In the genomic region with DNA sequence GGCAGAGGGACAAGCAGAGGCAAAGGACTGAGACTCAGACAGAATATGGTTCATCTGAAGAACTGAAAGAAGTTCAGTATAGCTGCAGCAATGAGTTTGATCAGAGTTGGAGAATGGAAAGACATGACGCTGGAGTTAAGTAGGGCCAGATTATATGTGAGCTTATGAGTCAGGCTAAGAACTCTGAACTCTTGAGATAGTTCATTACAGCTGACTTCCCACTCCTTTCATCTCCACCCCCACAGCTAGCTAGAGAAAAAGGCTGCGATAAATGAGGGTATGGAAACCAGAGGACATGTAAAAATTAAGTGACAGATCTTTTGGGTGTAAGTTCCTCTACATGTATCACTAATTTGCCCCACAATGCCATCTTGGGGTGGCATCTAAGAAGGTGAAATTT, we compare ENCODE assay signal across 12 cellular contexts. TPM values are rescaled to one million over a fixed set of nuclear protein-coding genes. Genes with fewer than 3 reads are reported as not detected.
DNase-seq lines count a peak whose midpoint lies in the region; ATAC-seq and TF ChIP-seq lines count a peak whose summit lies in the region.
"Had no signal": no experiment of that assay in that cellular context is flagged by ENCODE, and none has a peak within 500 bp of the region (broad histone marks: within the 10 kb centered on the region; RNA-seq: fewer than 3 reads in every experiment).

No MANE protein-coding gene starts in this region.

- peak; percentile 8 for TF ChIP-seq CTCF in chondrocyte (IDR thresholded peaks at IDR 0.05)
- TF ChIP-seq CTCF in adrenal gland (IDR thresholded peaks at IDR 0.05), result no peak

- H3K9me3 ChIP-seq in effector memory CD4-positive, alpha-beta T cell (ENCODE audit: control insufficient read depth, low read length), result no peaks in the 10 kb centered on the region
- H3K9me3 ChIP-seq in adrenal gland (replicated peaks in 1 of 3), result no peaks in the 10 kb centered on the region
- H3K9me3 ChIP-seq in aorta (ENCODE audit: control insufficient read depth, low read length), result no peaks in the 10 kb centered on the region

- peaks cover 19% of the 10 kb centered on the region for H3K36me3 Mint-ChIP-seq in activated CD4-positive, alpha-beta T cell treated with anti-CD3 and anti-CD28 coated beads, Interleukin-2, amount 10 ng/mL, durations not matched to agents 24 days and 14 days (ENCODE audit: low read depth)
- H3K36me3 Mint-ChIP-seq in chondrocyte (ENCODE audit: low read depth), result peaks cover 10% of the 10 kb centered on the region

- H3K4me3 ChIP-seq in effector memory CD4-positive, alpha-beta T cell (ENCODE audit: insufficient read depth, low read depth, low read length, poor library complexity, severe bottlenecking), result no peak overlapping the region
- H3K4me3 ChIP-seq in adrenal gland (no peak overlapping the region), aorta (ENCODE audit: low read length in 2 of 2) (no peak overlapping the region)

- H3K36me3 ChIP-seq in effector memory CD4-positive, alpha-beta T cell (ENCODE audit: control insufficient read depth, insufficient read depth, low read length), result peaks cover 14% of the 10 kb centered on the region
- H3K36me3 ChIP-seq in adrenal gland (replicated peaks in 1 of 2), result peaks cover 0 to 19% of the 10 kb centered on the region in 2 donors
- peaks cover 0 to 5% of the 10 kb centered on the region in 2 donors for H3K36me3 ChIP-seq in aorta (ENCODE audit: control insufficient read depth in 1 of 2, insufficient read depth in 2 of 2, low read length in 1 of 2)

- ATAC-seq in aorta (ENCODE audit: low FRiP score), result no peak

- peaks cover 9% of the 10 kb centered on the region for H3K4me1 Mint-ChIP-seq in activated CD4-positive, alpha-beta T cell treated with anti-CD3 and anti-CD28 coated beads, Interleukin-2, amount 10 ng/mL, durations not matched to agents 24 days and 14 days
- H3K4me1 Mint-ChIP-seq in chondrocyte (ENCODE audit: low read depth), result no peaks in the 10 kb centered on the region

- no peak overlapping the region for H3K4me3 Mint-ChIP-seq in activated CD4-positive, alpha-beta T cell treated with anti-CD3 and anti-CD28 coated beads, Interleukin-2, amount 10 ng/mL, durations not matched to agents 24 days and 14 days
- H3K4me3 Mint-ChIP-seq in chondrocyte (ENCODE audit: unreplicated experiment), result no peak overlapping the region

- no peak for TF ChIP-seq POLR2A in adrenal gland (IDR thresholded peaks at IDR 0.05)

- H3K4me1 ChIP-seq in effector memory CD4-positive, alpha-beta T cell (ENCODE audit: control insufficient read depth, insufficient read depth, low read length, poor library complexity, severe bottlenecking), result no peaks in the 10 kb centered on the region
- H3K4me1 ChIP-seq in adrenal gland (replicated peaks in 1 of 2), result peaks cover 7 to 9% of the 10 kb centered on the region in 2 donors
- no peaks in the 10 kb centered on the region for H3K4me1 ChIP-seq in aorta (ENCODE audit: control insufficient read depth in 1 of 2, insufficient read depth in 2 of 2, low read length in 2 of 2)

- WGBS in adrenal gland, 4 donors, result 60 to 71% (median 63%) methylated on average over 2 of the region's 2 CpGs
- 66 to 68% methylated on average over 2 of the region's 2 CpGs for WGBS in aorta, 2 donors

- H3K27me3 Mint-ChIP-seq in activated CD4-positive, alpha-beta T cell treated with anti-CD3 and anti-CD28 coated beads, Interleukin-2, amount 10 ng/mL, durations not matched to agents 24 days and 14 days, result no peaks in the 10 kb centered on the region
- no peaks in the 10 kb centered on the region for H3K27me3 Mint-ChIP-seq in chondrocyte (ENCODE audit: low read depth)

- peak overlapping the region; percentile 45 for H3K27ac Mint-ChIP-seq in activated CD4-positive, alpha-beta T cell treated with anti-CD3 and anti-CD28 coated beads, Interleukin-2, amount 10 ng/mL, durations not matched to agents 24 days and 14 days
- no peak overlapping the region for H3K27ac Mint-ChIP-seq in chondrocyte (ENCODE audit: unreplicated experiment)

- peak; percentile 33 for DNase-seq in EL
- no peak for DNase-seq in activated CD4-positive, alpha-beta T cell treated with anti-CD3 and anti-CD28 coated beads, Interleukin-2, amount 10 ng/mL, durations not matched to agents 24 days and 14 days
- no peak for DNase-seq in chondrocyte (ENCODE audit: low spot score)
- DNase-seq in stimulated activated CD4-positive, alpha-beta T cell treated with anti-CD3 and anti-CD28 coated beads, Interleukin-12 subunit alpha, Interleukin-12 subunit beta, amount 100 ng/mL, for 48 hours (ENCODE audit: low read depth in 2 of 3, low spot score in 1 of 3), result peak; percentile 12 to 46 (median 28)
- no peak for DNase-seq in effector memory CD4-positive, alpha-beta T cell
- DNase-seq in adrenal gland, result no peak
- no peak for DNase-seq in GF-D8 (lab: John Stamatoyannopoulos, UW)
- no peak for DNase-seq in aorta
- DNase-seq: activated effector memory CD4-positive, alpha-beta T cell treated with Interleukin-2 at 50 U/mL for 16 hours; DMS153 had no signal

- H3K9me3 Mint-ChIP-seq in activated CD4-positive, alpha-beta T cell treated with anti-CD3 and anti-CD28 coated beads, Interleukin-2, amount 10 ng/mL, durations not matched to agents 24 days and 14 days, result no peaks in the 10 kb centered on the region
- no peaks in the 10 kb centered on the region for H3K9me3 Mint-ChIP-seq in chondrocyte (ENCODE audit: low read depth)

- H3K27me3 ChIP-seq in effector memory CD4-positive, alpha-beta T cell (replicated peaks; ENCODE audit: control insufficient read depth, insufficient read depth, low read length, poor library complexity, severe bottlenecking), result no peaks in the 10 kb centered on the region
- H3K27me3 ChIP-seq in adrenal gland, result no peaks in the 10 kb centered on the region
- no peaks in the 10 kb centered on the region for H3K27me3 ChIP-seq in aorta (ENCODE audit: control insufficient read depth in 1 of 2, insufficient read depth in 2 of 2, low read length in 1 of 2)

- intact Hi-C loops in activated CD4-positive, alpha-beta T cell treated with anti-CD3 and anti-CD28 coated beads, Interleukin-2, amount 10 ng/mL, durations not matched to agents 24 days and 14 days (cut with micrococcal nuclease), result loop anchor here (1.0 to 5.0 kb wide), 2 partner anchors 27 to 52 kb away; no protein-coding TSS in a partner anchor
- intact Hi-C loops in adrenal gland (cut with DNase I), result no loop called here
- intact Hi-C loops in aorta (cut with DNase I), result no loop called here

- no peak overlapping the region for H3K27ac ChIP-seq in effector memory CD4-positive, alpha-beta T cell (ENCODE audit: insufficient read depth, low read length, poor library complexity, severe bottlenecking)
- H3K27ac ChIP-seq in adrenal gland, result no peak overlapping the region
- H3K27ac ChIP-seq in aorta (ENCODE audit: low read depth in 1 of 2, low read length in 2 of 2), result no peak overlapping the region
- H3K27ac ChIP-seq: KMS-11 had no signal

RNA-seq across cellular contexts. Expression of gene PYM1, which starts 28.7 kb away (rescaled TPM):
- 34.8 and 35.6 TPM in 2 replicates for total RNA-seq in activated CD4-positive, alpha-beta T cell treated with anti-CD3 and anti-CD28 coated beads, Interleukin-2, amount 10 ng/mL, durations not matched to agents 24 days and 14 days
- total RNA-seq in chondrocyte (17.3 to 26.4 TPM (median 19.0 TPM) in 3 replicates), adrenal gland (10 to 100 TPM; 32.1 to 49.5 (median 37.7) TPM), aorta (10 to 100 TPM; 21.9 to 23.5 TPM)
- polyA plus RNA-seq in adrenal gland (10 to 100 TPM; 48.3 to 59.1 (median 49.0) TPM), aorta (10 to 100 TPM; 28.9 to 40.2 TPM)

RNA-seq across cellular contexts. Expression of gene DGKA, which starts 31.9 kb away (rescaled TPM):
- 355 and 365 TPM in 2 replicates for total RNA-seq in activated CD4-positive, alpha-beta T cell treated with anti-CD3 and anti-CD28 coated beads, Interleukin-2, amount 10 ng/mL, durations not matched to agents 24 days and 14 days
- total RNA-seq in chondrocyte, result 65.8 to 118 TPM (median 66.4 TPM) in 3 replicates
- 100 to 1,000 TPM in 1 of 8 donors, 10 to 100 TPM in 7; 16.0 to 116 (median 31.7) TPM for total RNA-seq in adrenal gland
- 10 to 100 TPM; 21.1 to 99.8 (median 66.2) TPM for polyA plus RNA-seq in adrenal gland
- 10 to 100 TPM; 74.1 to 86.5 TPM for total RNA-seq in aorta
- polyA plus RNA-seq in aorta, result 10 to 100 TPM; 41.4 to 85.6 TPM

RNA-seq across cellular contexts. Expression of gene MMP19, which starts 56.3 kb away (rescaled TPM):
- not detected in 2 replicates for total RNA-seq in activated CD4-positive, alpha-beta T cell treated with anti-CD3 and anti-CD28 coated beads, Interleukin-2, amount 10 ng/mL, durations not matched to agents 24 days and 14 days
- total RNA-seq in chondrocyte (12.9 to 17.8 TPM (median 16.1 TPM) in 3 replicates), adrenal gland (10 to 100 TPM in 3 of 8 donors, 1 to 10 TPM in 5; 1.9 to 17.3 (median 7.2) TPM), aorta (100 to 1,000 TPM in 1 of 2 donors, 10 to 100 TPM in 1; 26.4 to 144 TPM)
- polyA plus RNA-seq in adrenal gland (10 to 100 TPM in 2 of 3 donors, 1 to 10 TPM in 1; 8.0 to 15.8 (median 15.3) TPM), aorta (10 to 100 TPM in 1 of 2 donors, 1 to 10 TPM in 1; 8.9 to 94.4 TPM)
- total RNA-seq: OCI-LY7 had no signal

Comparison
In these comparisons a context has a peak if more than half of its experiments do, and no peak if none do; other contexts are left out.
1. DNase-seq: peak in EL (single experiment) and stimulated activated CD4-positive, alpha-beta T cell treated with anti-CD3 and anti-CD28 coated beads, Interleukin-12 subunit alpha, Interleukin-12 subunit beta, amount 100 ng/mL, for 48 hours (3 of 3); none in activated CD4-positive, alpha-beta T cell treated with anti-CD3 and anti-CD28 coated beads, Interleukin-2, amount 10 ng/mL, durations not matched to agents 24 days and 14 days (single experiment), chondrocyte (single experiment), effector memory CD4-positive, alpha-beta T cell (0 of 3), adrenal gland (0 of 7), GF-D8 (single experiment) and aorta (0 of 2).